In genomic region chr16:2884041-2884451, GRCh38 we compare ENCODE assay signal across 10 cellular contexts. TPM values are rescaled to one million over a fixed set of nuclear protein-coding genes. Genes with fewer than 3 reads are reported as not detected.
DNase-seq lines count a peak whose midpoint lies in the region; ATAC-seq and TF ChIP-seq lines count a peak whose summit lies in the region.
"Had no signal": no experiment of that assay in that cellular context is flagged by ENCODE, and none has a peak within 500 bp of the region (broad histone marks: within the 10 kb centered on the region; RNA-seq: fewer than 3 reads in every experiment).

No MANE protein-coding gene starts in this region.

- no peak for TF ChIP-seq POLR2A in body of pancreas (IDR thresholded peaks at IDR 0.05)

- H3K27me3 ChIP-seq in HL-60 (ENCODE audit: insufficient read depth, poor library complexity, severe bottlenecking) (no peaks in the 10 kb centered on the region), body of pancreas (no peaks in the 10 kb centered on the region), mucosa of stomach (ENCODE audit: control insufficient read depth, insufficient read depth, low read length) (no peaks in the 10 kb centered on the region)

- no peak for TF ChIP-seq CTCF in HL-60 (IDR thresholded peaks at IDR 0.05; ENCODE audit: insufficient read depth, low read length)
- no peak for TF ChIP-seq CTCF in body of pancreas (IDR thresholded peaks at IDR 0.05)

- H3K4me3 ChIP-seq in HL-60 (replicated peaks; ENCODE audit: insufficient read depth, low read length) (peak overlapping the region; percentile 94), body of pancreas (no peak overlapping the region), mucosa of stomach (ENCODE audit: low read length) (no peak overlapping the region)

- no peaks in the 10 kb centered on the region for H3K9me3 ChIP-seq in body of pancreas
- no peaks in the 10 kb centered on the region for H3K9me3 ChIP-seq in mucosa of stomach (ENCODE audit: control insufficient read depth, low read length)

- intact Hi-C loops in body of pancreas (cut with DNase I) = no loop called here

- DNase-seq in A172 (ENCODE audit: low spot score) = peak; percentile 48
- no peak for DNase-seq in HL-60 (ENCODE audit: low read depth in 1 of 2, low spot score in 1 of 2)
- no peak for DNase-seq in body of pancreas
- no peak for DNase-seq in NCI-H446 (lab: John Stamatoyannopoulos, UW)
- no peak for DNase-seq in activated effector memory CD4-positive, alpha-beta T cell treated with anti-CD3 and anti-CD28 coated beads, Interleukin-2, amount 50 U/mL, for 16 hours
- DNase-seq in kidney tubule cell (ENCODE audit: low spot score) = no peak

- H3K36me3 ChIP-seq in body of pancreas (replicated peaks in 1 of 2; ENCODE audit: insufficient read depth in 1 of 2, low read depth in 2 of 2) = no peaks in the 10 kb centered on the region
- H3K36me3 ChIP-seq in mucosa of stomach (ENCODE audit: control insufficient read depth, insufficient read depth, low read length) = no peaks in the 10 kb centered on the region

- peak overlapping the region; percentile 82 for H3K9ac ChIP-seq in mucosa of stomach (ENCODE audit: low read length)

- WGBS in body of pancreas, 2 donors = 54 to 55% methylated on average over 18 of the region's 18 CpGs

- H3K4me1 ChIP-seq in body of pancreas (peaks cover 19% of the 10 kb centered on the region), mucosa of stomach (ENCODE audit: control insufficient read depth, insufficient read depth, low read length) (peaks cover 7% of the 10 kb centered on the region)

- ATAC-seq in body of pancreas (no peak), HG02938 (IDR thresholded peaks at IDR 0.05; ENCODE audit: unreplicated experiment) (no peak)

- H3K27ac ChIP-seq in HL-60 (replicated peaks) (peak overlapping the region; percentile 82; the same call in 1 of the 2 replicates), body of pancreas (peak overlapping the region in 3 of 4 donors; percentile 88 to 92 (median 90))

RNA-seq across cellular contexts. Expression of gene FLYWCH2, which starts 1.0 kb away (rescaled TPM):
- 66.3 and 88.4 TPM in 2 replicates for total RNA-seq in A172 (2014; rRNA removed; shearing (Covaris generic))
- total RNA-seq in body of pancreas = 10 to 100 TPM; 23.6 to 49.1 TPM

RNA-seq across cellular contexts. Expression of gene PRSS22, which starts 26.1 kb away (rescaled TPM):
- not detected in 2 replicates for total RNA-seq in A172 (2014; rRNA removed; shearing (Covaris generic))
- 10 to 100 TPM in 1 of 2 donors, 1 to 10 TPM in 1; 3.6 to 19.4 TPM for total RNA-seq in body of pancreas
- total RNA-seq: posterior vena cava; T-helper 2 cell treated with Interferon-gamma antibody and Interleukin-4, amounts not matched to agents 100 ng/mL and 5 ng/mL, for 36 hours had no signal

RNA-seq across cellular contexts. Expression of gene FLYWCH1, which starts 27.7 kb away (rescaled TPM):
- 41.3 and 41.6 TPM in 2 replicates for total RNA-seq in A172 (2014; rRNA removed; shearing (Covaris generic))
- 10 to 100 TPM; 24.6 to 53.7 TPM for total RNA-seq in body of pancreas

RNA-seq across cellular contexts. Expression of gene ZG16B, which starts 53.9 kb away (rescaled TPM):
- total RNA-seq in A172 (2014; rRNA removed; shearing (Covaris generic)) = 1.3 and 1.8 TPM in 2 replicates
- not detected for total RNA-seq in body of pancreas
- total RNA-seq: posterior vena cava had no signal
